8 cellular contexts compared by ENCODE assay signal in genomic region chr11:134068829-134069425, GRCh38. TPM values are rescaled to one million over a fixed set of nuclear protein-coding genes. Genes with fewer than 3 reads are reported as not detected.
DNase-seq lines count a peak whose midpoint lies in the region; ATAC-seq and TF ChIP-seq lines count a peak whose summit lies in the region.

JAM3 (plus strand) TSS chr11:134069072; CDS start chr11:134069084, 12 bp downstream.

- DNase-seq in AG09309 (ENCODE audit: low read depth), result peak; percentile 63
- peak; percentile 91 for DNase-seq in GM19240 (ENCODE audit: insufficient read length, low spot score)
- DNase-seq in NCI-H774 (lab: John Stamatoyannopoulos, UW), result peak; percentile 94
- peak; percentile 93 for DNase-seq in activated T-cell treated with anti-CD3 and anti-CD28 coated beads for 24 hours (ENCODE audit: low read depth)
- peak; percentile 99 for DNase-seq in epidermal melanocyte (ENCODE audit: insufficient read length, low spot score)
- peak; percentile 94 for DNase-seq in stimulated activated CD8-positive, alpha-beta memory T cell treated with anti-CD3 and anti-CD28 coated beads, Interleukin-12 subunit alpha, Interleukin-12 subunit beta, amount 100 ng/mL, for 4 hours (ENCODE audit: low read depth)

- ATAC-seq in HG03457 (IDR thresholded peaks at IDR 0.05; ENCODE audit: unreplicated experiment), result peak; percentile 85

- TF ChIP-seq CTCF in AG09309 (IDR thresholded peaks at IDR 0.05; ENCODE audit: control insufficient read depth, insufficient read depth, low read depth, low read length, missing control alignments), result no peak

- 0% methylated on average over 27 to 54 of the region's 57 CpGs for WGBS in mesodermal cell (ENCODE audit: insufficient coverage in 2 of 2), 2 experiments

- peak within 1 kb of the TSS; percentile 69 for H3K27ac ChIP-seq in mesodermal cell (ENCODE audit: low read depth, low read length, severe bottlenecking)

- H3K4me3 ChIP-seq in AG09309 (ENCODE audit: control insufficient read depth, low read depth, low read length), result peak within 1 kb of the TSS; percentile 74
- peak within 1 kb of the TSS; percentile 85 for H3K4me3 ChIP-seq in mesodermal cell (ENCODE audit: extremely low read depth, insufficient read depth, low read length, poor library complexity, severe bottlenecking)

- no peaks in the 10 kb centered on the region for H3K9me3 ChIP-seq in mesodermal cell (ENCODE audit: control insufficient read depth, low read length)

- H3K36me3 ChIP-seq in mesodermal cell (ENCODE audit: control insufficient read depth, insufficient read depth, low read length), result no peaks in the 10 kb centered on the region

- H3K4me1 ChIP-seq in mesodermal cell (ENCODE audit: control insufficient read depth, insufficient read depth, low read length, poor library complexity, severe bottlenecking), result peaks cover 13% of the 10 kb centered on the region

RNA-seq across cellular contexts. Expression of gene JAM3, which starts in this region (rescaled TPM):
- polyA plus RNA-seq in mesodermal cell (2013, experiment 1 of 2), result 135 TPM
- polyA plus RNA-seq in mesodermal cell (2013, experiment 2 of 2), result 118 TPM

Comparison
In these comparisons a context has a peak if more than half of its experiments do, and no peak if none do; other contexts are left out.
1. Peak in every context shown above with its lines: DNase-seq, ATAC-seq, H3K4me3 ChIP-seq and H3K27ac ChIP-seq.